Comparison of ENCODE assay signal across 8 cellular contexts in the genomic region with DNA sequence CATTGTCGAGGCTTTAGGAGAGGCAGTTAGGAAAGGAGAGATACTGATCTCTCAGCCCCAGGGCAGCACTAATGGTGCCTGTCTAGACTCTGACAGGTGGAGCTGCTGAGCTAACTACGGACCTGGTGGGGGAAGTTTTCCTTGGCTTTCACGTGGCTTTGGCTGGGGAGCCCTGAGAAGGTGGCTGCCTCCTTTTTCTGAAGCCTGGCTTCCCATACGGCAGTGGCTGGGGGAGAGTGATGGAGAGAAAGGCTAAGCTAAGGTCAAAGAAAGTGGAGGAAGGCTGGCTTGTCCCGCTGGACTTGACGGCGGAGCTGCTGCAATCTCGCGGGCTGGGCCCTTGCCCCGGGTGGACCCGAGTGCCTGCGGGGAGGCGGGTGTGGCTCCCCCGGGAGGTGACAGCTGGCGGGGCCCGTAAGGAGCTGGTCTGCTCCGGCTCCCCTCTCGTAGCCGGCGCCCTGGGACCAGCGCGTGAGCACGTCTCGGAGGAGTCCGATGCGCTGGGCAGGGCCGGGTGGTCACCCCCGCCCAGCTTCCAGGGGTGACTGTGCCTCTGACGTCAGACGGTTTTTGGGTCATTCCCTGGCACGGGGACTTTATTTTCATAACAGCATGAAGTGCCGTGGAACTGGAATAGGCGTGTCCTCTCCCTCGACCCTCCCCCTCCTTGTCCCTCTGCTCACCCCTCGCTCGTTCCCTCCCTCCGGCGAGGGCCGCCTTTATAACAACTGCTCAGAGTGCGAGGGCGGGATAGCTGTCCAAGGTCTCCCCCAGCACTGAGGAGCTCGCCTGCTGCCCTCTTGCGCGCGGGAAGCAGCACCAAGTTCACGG. TPM values are rescaled to one million over a fixed set of nuclear protein-coding genes. Genes with fewer than 3 reads are reported as not detected.
DNase-seq lines count a peak whose midpoint lies in the region; ATAC-seq, FAIRE-seq and TF ChIP-seq lines count a peak whose summit lies in the region.

A gene with protein sequence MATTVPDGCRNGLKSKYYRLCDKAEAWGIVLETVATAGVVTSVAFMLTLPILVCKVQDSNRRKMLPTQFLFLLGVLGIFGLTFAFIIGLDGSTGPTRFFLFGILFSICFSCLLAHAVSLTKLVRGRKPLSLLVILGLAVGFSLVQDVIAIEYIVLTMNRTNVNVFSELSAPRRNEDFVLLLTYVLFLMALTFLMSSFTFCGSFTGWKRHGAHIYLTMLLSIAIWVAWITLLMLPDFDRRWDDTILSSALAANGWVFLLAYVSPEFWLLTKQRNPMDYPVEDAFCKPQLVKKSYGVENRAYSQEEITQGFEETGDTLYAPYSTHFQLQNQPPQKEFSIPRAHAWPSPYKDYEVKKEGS (plus strand): TSS at position 748 of the 831 bp plus-strand sequence. CDS start 16,688 bp downstream, outside the sequence.

- peak; percentile 71 for DNase-seq in D341Med (ENCODE audit: low spot score)
- peak; percentile 92 to 93 for DNase-seq in SJSA1 (ENCODE audit: low read depth in 1 of 2, low spot score in 2 of 2)
- DNase-seq in K562 (ENCODE audit: extremely low read depth in 1 of 4, low spot score in 3 of 4) = peak; percentile 48 to 62 (median 54)
- DNase-seq in hepatic stellate cell (ENCODE audit: low spot score) = peak; percentile 89
- peak; percentile 78 for DNase-seq in pulmonary artery endothelial cell (ENCODE audit: low read depth, low spot score)
- no peak for DNase-seq in OCI-LY7 (ENCODE audit: low spot score)

- in situ Hi-C loops in K562 (cut with MboI) = no loop called here

- 9% methylated on average over 16 of the region's 46 CpGs for WGBS in K562 (ENCODE audit: insufficient coverage, low coverage, missing lambda C conversion rate)

- H3K27me3 ChIP-seq in SJSA1 (replicated peaks) (no peaks in the 10 kb centered on the region), K562 (ENCODE audit: control insufficient read depth in 2 of 2, insufficient read depth in 2 of 2, low read length in 2 of 2) (peaks cover 8 to 30% of the 10 kb centered on the region in 2 experiments)

- TF ChIP-seq POLR2A in K562 (conservative IDR thresholded peaks at IDR 0.05) = no peak

- intact Hi-C loops in K562 (cut with micrococcal nuclease) = no loop called here
- intact Hi-C loops in OCI-LY7 (cut with micrococcal nuclease; ENCODE audit: unreplicated experiment) = no loop called here

- peaks cover 33% of the 10 kb centered on the region for H3K4me1 ChIP-seq in SJSA1 (replicated peaks)
- peaks cover 5 to 12% of the 10 kb centered on the region in 2 experiments; a peak in 4 of 5 replicates for H3K4me1 ChIP-seq in K562 (replicated peaks in 1 of 2; ENCODE audit: control insufficient read depth in 2 of 2, insufficient read depth in 2 of 2, low read length in 2 of 2)
- H3K4me1 ChIP-seq in OCI-LY7 (ENCODE audit: insufficient read depth, low read length, poor library complexity, severe bottlenecking) = no peaks in the 10 kb centered on the region

- no peaks in the 10 kb centered on the region for H3K9me3 ChIP-seq in SJSA1 (replicated peaks)
- H3K9me3 ChIP-seq in K562 (replicated peaks; ENCODE audit: control insufficient read depth, insufficient read depth, low read depth, low read length) = no peaks in the 10 kb centered on the region
- no peaks in the 10 kb centered on the region for H3K9me3 ChIP-seq in OCI-LY7 (ENCODE audit: low read length)

- peak within 1 kb of the TSS; percentile 75 for H3K4me2 ChIP-seq in K562 (ENCODE audit: insufficient read depth, low read length)
- H3K4me2 ChIP-seq in OCI-LY7 (ENCODE audit: low read length) = no peak within 1 kb of the TSS

- no peaks in the 10 kb centered on the region for H3K9me1 ChIP-seq in K562 (ENCODE audit: control insufficient read depth, insufficient read depth, low read length)

- CTCF ChIA-PET in K562 (lab: Yijun Ruan, JAX; ENCODE audit: low intra/inter-chr PET ratio) (no interaction called here), OCI-LY7 (lab: Charles Lee; ENCODE audit: unreplicated experiment) (no interaction called here)

- peak within 1 kb of the TSS; percentile 44 for H3K4me3 ChIP-seq in SJSA1
- peak within 1 kb of the TSS; percentile 22 for H3K4me3 ChIP-seq in K562
- no peak within 1 kb of the TSS for H3K4me3 ChIP-seq in OCI-LY7 (ENCODE audit: low read depth, low read length, poor library complexity, severe bottlenecking)

- peak within 1 kb of the TSS; percentile 20 to 87; a peak in 2 of 4 replicates for H3K9ac ChIP-seq in K562 (ENCODE audit: insufficient read depth in 1 of 2, low read depth in 2 of 2, low read length in 2 of 2)

- no TSS peak for BruUV-seq in K562 (replicated peaks; lab: Mats Ljungman, UMichigan)
- no TSS peak for BruUV-seq in OCI-LY7 (replicated peaks; lab: Mats Ljungman, UMichigan)

- TF ChIP-seq RAD21 in K562 (CRISPR knock-in tag; conservative IDR thresholded peaks at IDR 0.05 in 1 of 2, IDR thresholded peaks at IDR 0.05 in 1 of 2) = 0 out of 4 replicates have a peak, but pooled peaks of 1 of the 2 experiments have one; percentile 13

- peak within 1 kb of the TSS; percentile 89 for H2AFZ ChIP-seq in K562 (ENCODE audit: low read depth, low read length)
- no peak within 1 kb of the TSS for H2AFZ ChIP-seq in OCI-LY7 (ENCODE audit: low read length)

- H3K36me3 ChIP-seq in SJSA1 (no peaks in the 10 kb centered on the region), K562 (ENCODE audit: control insufficient read depth, insufficient read depth, low read length) (no peaks in the 10 kb centered on the region), OCI-LY7 (ENCODE audit: insufficient read depth, low read length) (no peaks in the 10 kb centered on the region)

- POLR2A ChIA-PET in K562 (lab: Yijun Ruan, JAX) (interaction anchor here (1.1 kb wide), 1 partner anchor 14 kb away, joined by 3 read pairs; no protein-coding TSS in a partner anchor), OCI-LY7 (lab: Charles Lee) (interaction anchor here (1.1 kb wide), 1 partner anchor 14 kb away, joined by 3 read pairs; no protein-coding TSS in a partner anchor)

- no peaks in the 10 kb centered on the region for H3K79me2 ChIP-seq in K562 (ENCODE audit: control insufficient read depth, insufficient read depth, low read length)
- H3K79me2 ChIP-seq in OCI-LY7 (ENCODE audit: insufficient read depth, low read depth, low read length) = no peaks in the 10 kb centered on the region

- TF ChIP-seq EP300 in K562 (IDR thresholded peaks at IDR 0.05; ENCODE audit: low read length) = no peak

- H4K20me1 ChIP-seq in K562 (replicated peaks; ENCODE audit: control insufficient read depth, insufficient read depth, low read length) (no peaks in the 10 kb centered on the region), OCI-LY7 (ENCODE audit: insufficient read depth, low read length) (no peaks in the 10 kb centered on the region)

- ATAC-seq in HG03066 (IDR thresholded peaks at IDR 0.05; ENCODE audit: low read depth, unreplicated experiment) (peak; percentile 54), K562 (peak; percentile 84), GM18858 (IDR thresholded peaks at IDR 0.05; ENCODE audit: unreplicated experiment) (no peak)

- no peaks in the 10 kb centered on the region for H3K9me2 ChIP-seq in OCI-LY7 (ENCODE audit: insufficient read depth, low read length)

- H3K27ac ChIP-seq in SJSA1 (peak within 1 kb of the TSS; percentile 81), K562 (ENCODE audit: extremely low read depth, low read depth, low read length) (no peak within 1 kb of the TSS), OCI-LY7 (ENCODE audit: low read depth, low read length, poor library complexity, severe bottlenecking) (no peak within 1 kb of the TSS)

- FAIRE-seq in K562 (lab: Jason Lieb, UNC) = peak; percentile 86

- TF ChIP-seq CTCF in K562 (IDR thresholded peaks at IDR 0.05 in 2 of 3, conservative IDR thresholded peaks at IDR 0.05 in 1 of 3; ENCODE audit: insufficient read depth in 2 of 3, low read depth in 1 of 3, low read length in 3 of 3) (peak; percentile 13 to 30 (median 25); a peak in 2 of 6 replicates), OCI-LY7 (conservative IDR thresholded peaks at IDR 0.05; ENCODE audit: low read length) (no peak)

TF ChIP-seq in K562, 482 proteins besides CTCF, POLR2A, EP300 and RAD21 (continues in another document):
- TF ChIP-seq NBN (IDR thresholded peaks at IDR 0.05; ENCODE audit: low read depth) (no peak), GATAD2B (IDR thresholded peaks at IDR 0.05; ENCODE audit: borderline replicate concordance) (no peak), ATF1 (CRISPR knock-in tag; IDR thresholded peaks at IDR 0.05) (no peak), ATF1 (tag; IDR thresholded peaks at IDR 0.05) (peak; percentile 57), SIRT6 (IDR thresholded peaks at IDR 0.05; ENCODE audit: low read depth, low read length) (no peak), ZFX (CRISPR knock-in tag; IDR thresholded peaks at IDR 0.05) (peak; percentile 44; the same call in 1 of the 2 replicates), GTF2A2 (tag; IDR thresholded peaks at IDR 0.05) (no peak), CHD2 (IDR thresholded peaks at IDR 0.05; ENCODE audit: low read depth, low read length) (no peak), CTBP1 (IDR thresholded peaks at IDR 0.05; ENCODE audit: borderline replicate concordance) (peak; percentile 38; the same call in 1 of the 2 replicates)

RNA-seq across cellular contexts. Expression of the gene that starts here (rescaled TPM):
- 1.6 and 2.8 TPM in 2 replicates for total RNA-seq in SJSA1 (2014; rRNA removed; shearing (Covaris generic))
- total RNA-seq in K562 (2011; cell fraction: chromatin; rRNA removed; ENCODE audit: low replicate concordance) = 0.16 and 0.65 TPM in 2 replicates
- 0.17 and 0.26 TPM in 2 replicates for total RNA-seq in K562 (2011; cell fraction: nucleolus; rRNA removed)
- total RNA-seq in K562 (2011; cell fraction: nucleoplasm; rRNA removed) = 0.07 and 0.23 TPM in 2 replicates
- total RNA-seq in K562 (2014; rRNA removed) (not detected in 2 replicates), K562 (2014; rRNA removed; fragmentation: Illumina TruSeq; extraction: Trizol) (not detected in 2 replicates), K562 (2015; rRNA removed; fragmentation: Illumina TruSeq; extraction: Trizol) (not detected in 2 replicates), K562 (2021) (0.64 and 0.78 TPM in 2 replicates), pulmonary artery endothelial cell (10.4 and 15.1 TPM in 2 replicates), OCI-LY7 (2022) (0.25 TPM in 1 of 2 replicates, not detected in the other)
- polyA plus RNA-seq in K562 (2011; rRNA removed) (0.08 and 0.18 TPM in 2 replicates), K562 (2014; fragmentation: Illumina TruSeq; extraction: Trizol) (0.01 and 0.03 TPM in 2 replicates), K562 (2014; fragmentation: Nextera tagmentation; extraction: Ambion mirVana) (not detected), K562 (2014; rRNA removed) (0.04 TPM in 1 of 2 replicates, not detected in the other)
- 0.28 and 0.66 TPM in 2 replicates for polyA plus RNA-seq in K562 (2011; cell fraction: cytosol; rRNA removed)
- 0.06 and 0.29 TPM in 2 replicates for polyA plus RNA-seq in K562 (2011; cell fraction: nucleus; rRNA removed)
- 0.03 and 0.04 TPM in 2 replicates for polyA plus RNA-seq in K562 (2012)
- polyA minus RNA-seq in K562 (2011; rRNA and poly(A)+ RNA removed) = 0.18 and 0.53 TPM in 2 replicates
- 0.38 and 2.5 TPM in 2 replicates for polyA minus RNA-seq in K562 (2011; cell fraction: cytosol; rRNA and poly(A)+ RNA removed)
- 0.44 and 0.54 TPM in 2 replicates for polyA minus RNA-seq in K562 (2011; cell fraction: nucleus; rRNA and poly(A)+ RNA removed)
- total RNA-seq in OCI-LY7 (2014; rRNA removed; shearing (Covaris generic)) = not detected in 2 replicates
